8 cellular contexts compared by ENCODE assay signal in genomic region chr15:66946578-66947164, GRCh38.
DNase-seq lines count a peak whose midpoint lies in the region; ATAC-seq, FAIRE-seq and TF ChIP-seq lines count a peak whose summit lies in the region.

No MANE protein-coding gene starts in this region.

- H3K4me1 ChIP-seq in BE2C, result no peaks in the 10 kb centered on the region
- peaks cover 6 to 26% of the 10 kb centered on the region in 2 experiments for H3K4me1 ChIP-seq in HCT116 (ENCODE audit: control insufficient read depth in 1 of 2, insufficient read depth in 2 of 2, low read length in 2 of 2)
- H3K4me1 ChIP-seq in endothelial cell of umbilical vein (ENCODE audit: control insufficient read depth, extremely low read depth, insufficient read depth, low read length), result peaks cover 4% of the 10 kb centered on the region

- POLR2A ChIA-PET in HCT116 (lab: Charles Lee) (interaction anchor here (1.2 kb wide), 1 partner anchor 358 kb away, joined by 3 read pairs; no protein-coding TSS in a partner anchor), endothelial cell of umbilical vein (lab: Charles Lee) (no interaction called here)

- H3K4me3 ChIP-seq in BE2C (ENCODE audit: low read depth, low read length) (no peak overlapping the region; the same call in 1 of the 2 replicates), HCT116 (replicated peaks in 1 of 2; ENCODE audit: low read depth in 1 of 2, low read length in 2 of 2) (no peak overlapping the region), endothelial cell of umbilical vein (replicated peaks in 1 of 3; ENCODE audit: insufficient read depth in 1 of 3, low read depth in 1 of 3, low read length in 3 of 3) (no peak overlapping the region)

- TF ChIP-seq RAD21 in HCT116 (IDR thresholded peaks at IDR 0.05; ENCODE audit: low read depth), result peak; percentile 98

- dilution Hi-C loops in endothelial cell of umbilical vein (cut with MboI; ENCODE audit: extremely low pct_ligation_motif_present, low sequenced_read_pairs), result loop anchor here (25.0 kb wide), 1 partner anchor 491 kb away; no protein-coding TSS in a partner anchor

- ATAC-seq in HCT116 (peak; percentile 77), HG02840 (IDR thresholded peaks at IDR 0.05; ENCODE audit: low FRiP score, unreplicated experiment) (no peak)

- no peak for TF ChIP-seq POLR2A in HCT116 (IDR thresholded peaks at IDR 0.05; ENCODE audit: borderline replicate concordance, extremely low read depth, insufficient read depth, insufficient read length)
- no peak for TF ChIP-seq POLR2A in endothelial cell of umbilical vein (IDR thresholded peaks at IDR 0.05; ENCODE audit: low read depth, low read length)

- no TSS peak for BruUV-seq in HCT116 (replicated peaks; lab: Mats Ljungman, UMichigan)
- no TSS peak for BruUV-seq in endothelial cell of umbilical vein (replicated peaks; lab: Mats Ljungman, UMichigan)

- H4K20me1 ChIP-seq in HCT116 (ENCODE audit: insufficient read depth), result no peaks in the 10 kb centered on the region
- H4K20me1 ChIP-seq in endothelial cell of umbilical vein (replicated peaks; ENCODE audit: control insufficient read depth, extremely low read depth, insufficient read depth, low read length), result no peaks in the 10 kb centered on the region

- H3K27ac ChIP-seq in HCT116 (ENCODE audit: low read depth, low read length) (no peak overlapping the region), endothelial cell of umbilical vein (ENCODE audit: insufficient read depth, low read depth, low read length) (no peak overlapping the region)

- H3K36me3 ChIP-seq in BE2C, result no peaks in the 10 kb centered on the region
- no peaks in the 10 kb centered on the region for H3K36me3 ChIP-seq in HCT116 (ENCODE audit: control insufficient read depth in 1 of 2, insufficient read depth in 2 of 2, low read length in 2 of 2)
- H3K36me3 ChIP-seq in endothelial cell of umbilical vein (ENCODE audit: control insufficient read depth in 2 of 2, extremely low read depth in 1 of 2, insufficient read depth in 2 of 2, low read length in 2 of 2), result no peaks in the 10 kb centered on the region

- TF ChIP-seq CTCF in BE2C (IDR thresholded peaks at IDR 0.05; ENCODE audit: low read depth, low read length), result peak; percentile 95
- peak; percentile 81 to 96 (median 87) for TF ChIP-seq CTCF in HCT116 (IDR thresholded peaks at IDR 0.05 in 2 of 3, conservative IDR thresholded peaks at IDR 0.05 in 1 of 3; ENCODE audit: borderline replicate concordance in 1 of 3, insufficient read depth in 1 of 3, low read depth in 2 of 3, low read length in 2 of 3)
- TF ChIP-seq CTCF in endothelial cell of umbilical vein (IDR thresholded peaks at IDR 0.05; ENCODE audit: extremely low read depth in 1 of 2, insufficient read depth in 1 of 2, low read depth in 1 of 2, low read length in 2 of 2), result peak; percentile 81

- intact Hi-C loops in HCT116 (cut with micrococcal nuclease) (loop anchor here (1.0 to 10.0 kb wide), 5 partner anchors 96 to 886 kb away; no protein-coding TSS in a partner anchor), endothelial cell of umbilical vein (cut with micrococcal nuclease) (loop anchor here (1.0 to 5.0 kb wide), 7 partner anchors 119 to 890 kb away; partner anchors contain the start of genes AAGAB, IQCH and SMAD3)

- CTCF ChIA-PET in HCT116 (lab: Charles Lee) (interaction anchor here (0.6 to 2.1 kb wide), 28 partner anchors 15 to 917 kb away, joined by 3 to 43 read pairs (median 4); partner anchors contain the start of gene SMAD3), endothelial cell of umbilical vein (lab: Charles Lee) (interaction anchor here (0.6 to 3.2 kb wide), 66 partner anchors 9 to 889 kb away, joined by 3 to 68 read pairs (median 4); partner anchors contain the start of genes SKOR1 and SMAD3)

- no peaks in the 10 kb centered on the region for H3K9me3 ChIP-seq in BE2C
- no peaks in the 10 kb centered on the region for H3K9me3 ChIP-seq in HCT116 (ENCODE audit: control insufficient read depth in 1 of 2, insufficient read depth in 1 of 2, low read depth in 1 of 2, low read length in 2 of 2)
- no peaks in the 10 kb centered on the region for H3K9me3 ChIP-seq in endothelial cell of umbilical vein (replicated peaks; ENCODE audit: control insufficient read depth, insufficient read depth, low read length)

- no peaks in the 10 kb centered on the region for H3K79me2 ChIP-seq in HCT116 (ENCODE audit: insufficient read depth, low read length)
- no peaks in the 10 kb centered on the region for H3K79me2 ChIP-seq in endothelial cell of umbilical vein (ENCODE audit: control insufficient read depth, insufficient read depth, low read length)

- H3K9me1 ChIP-seq in endothelial cell of umbilical vein (replicated peaks; ENCODE audit: control insufficient read depth, extremely low read depth, insufficient read depth, low read length), result no peaks in the 10 kb centered on the region

- peak; percentile 55 for DNase-seq in BE2C
- peak; percentile 49 for DNase-seq in HCT116 (ENCODE audit: low read depth, low spot score)
- peak; percentile 63 for DNase-seq in NOMO-1 treated with dmso at 0.1 percent for 144 hours (lab: John Stamatoyannopoulos, UW; ENCODE audit: unreplicated experiment)
- peak; percentile 27 to 71 (median 60) for DNase-seq in activated CD8-positive, alpha-beta memory T cell treated with anti-CD3 and anti-CD28 coated beads for 48 hours (ENCODE audit: low read depth in 2 of 3, low spot score in 2 of 3)
- peak; percentile 70 for DNase-seq in endothelial cell of umbilical vein (ENCODE audit: low read depth, low spot score)
- peak; percentile 80 for DNase-seq in myocyte (ENCODE audit: low read depth)
- DNase-seq in stimulated activated CD8-positive, alpha-beta memory T cell treated with anti-CD3 and anti-CD28 coated beads, Interleukin-7, amount 100 ng/mL, for 48 hours (ENCODE audit: extremely low read depth in 1 of 2, low read depth in 1 of 2), result peak; percentile 21 to 24

- no peak overlapping the region for H2AFZ ChIP-seq in HCT116 (ENCODE audit: low read depth, low read length, poor library complexity, severe bottlenecking)
- no peak overlapping the region for H2AFZ ChIP-seq in endothelial cell of umbilical vein (ENCODE audit: low read depth, low read length)

- H3K27me3 ChIP-seq in BE2C (no peaks in the 10 kb centered on the region), HCT116 (ENCODE audit: insufficient read depth, low read length) (no peaks in the 10 kb centered on the region), endothelial cell of umbilical vein (ENCODE audit: control insufficient read depth in 2 of 2, insufficient read depth in 2 of 2, low read length in 2 of 2) (no peaks in the 10 kb centered on the region)

- H3K9me2 ChIP-seq in HCT116 (ENCODE audit: insufficient read depth), result no peaks in the 10 kb centered on the region

- H3K4me2 ChIP-seq in HCT116 (ENCODE audit: low read length), result peak overlapping the region; percentile 26; the same call in 1 of the 2 replicates
- no peak overlapping the region for H3K4me2 ChIP-seq in endothelial cell of umbilical vein (ENCODE audit: insufficient read depth, low read length)

- RAD21 ChIA-PET in HCT116 (lab: Charles Lee; ENCODE audit: low non-redundant PET in 1 of 2, low total read pairs in 2 of 2, uncharacterized antibody in 2 of 2, unreplicated experiment in 2 of 2), result interaction anchor here (0.6 to 2.1 kb wide), 18 partner anchors 80 to 1208 kb away, joined by 3 to 13 read pairs (median 4); no protein-coding TSS in a partner anchor

- H3K9ac ChIP-seq in HCT116 (ENCODE audit: low read length) (no peak overlapping the region), endothelial cell of umbilical vein (replicated peaks; ENCODE audit: extremely low read depth, insufficient read depth, low read length) (no peak overlapping the region)

- FAIRE-seq in endothelial cell of umbilical vein (lab: Jason Lieb, UNC), result peak; percentile 97

TF ChIP-seq in HCT116, 20 proteins besides CTCF, POLR2A, EP300 and RAD21 (continues in another document):
- no peak for TF ChIP-seq POLR2AphosphoS5 (IDR thresholded peaks at IDR 0.05; ENCODE audit: low read depth, low read length)
- TF ChIP-seq MAX (IDR thresholded peaks at IDR 0.05), result no peak
- no peak for TF ChIP-seq JUND (IDR thresholded peaks at IDR 0.05)
- no peak for TF ChIP-seq SIN3A (IDR thresholded peaks at IDR 0.05; ENCODE audit: low read depth)

TF ChIP-seq in endothelial cell of umbilical vein, 7 proteins besides CTCF, POLR2A, EP300 and RAD21:
- no peak for TF ChIP-seq POLR2AphosphoS5 (IDR thresholded peaks at IDR 0.05; ENCODE audit: insufficient read depth, low read depth, low read length)

Comparison
In these comparisons a context has a peak if more than half of its experiments do, and no peak if none do; other contexts are left out.
1. DNase-seq: peak in every context shown above with its lines; median percentile 80 in myocyte; 70 in endothelial cell of umbilical vein; 63 in NOMO-1 treated with dmso at 0.1 percent for 144 hours; 60 in activated CD8-positive, alpha-beta memory T cell treated with anti-CD3 and anti-CD28 coated beads for 48 hours; 55 in BE2C; 49 in HCT116; 22 in stimulated activated CD8-positive, alpha-beta memory T cell treated with anti-CD3 and anti-CD28 coated beads, Interleukin-7, amount 100 ng/mL, for 48 hours.